ENCODE assay signal across 7 cellular contexts in the genomic region with DNA sequence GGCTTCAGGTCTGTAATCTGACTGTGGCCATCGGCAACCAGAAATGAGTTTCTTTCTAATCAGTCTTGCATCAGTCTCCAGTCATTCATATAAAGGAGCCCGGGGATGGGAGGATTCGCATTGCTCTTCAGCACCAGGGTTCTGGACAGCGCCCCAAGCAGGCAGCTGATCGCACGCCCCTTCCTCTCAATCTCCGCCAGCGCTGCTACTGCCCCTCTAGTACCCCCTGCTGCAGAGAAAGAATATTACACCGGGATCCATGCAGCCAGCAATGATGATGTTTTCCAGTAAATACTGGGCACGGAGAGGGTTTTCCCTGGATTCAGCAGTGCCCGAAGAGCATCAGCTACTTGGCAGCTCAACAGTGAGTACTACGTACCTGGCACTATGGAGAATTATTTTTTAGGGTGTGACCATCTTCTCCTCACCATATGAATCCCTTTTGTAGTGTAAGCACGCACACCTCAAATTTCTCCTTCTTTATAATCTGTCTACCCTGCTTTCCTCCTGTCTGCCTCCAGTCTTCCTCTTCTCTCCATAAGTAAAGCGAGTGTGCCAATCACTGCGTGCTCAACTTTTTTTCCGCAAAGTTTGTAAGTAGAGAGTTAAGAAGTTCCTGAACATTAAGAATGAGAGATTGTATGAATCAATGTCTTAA. TPM values are rescaled to one million over a fixed set of nuclear protein-coding genes. Genes with fewer than 3 reads are reported as not detected.
DNase-seq lines count a peak whose midpoint lies in the region; ATAC-seq and TF ChIP-seq lines count a peak whose summit lies in the region.

A gene (plus strand): TSS at position 118 of the 658 bp plus-strand sequence. CDS start 142 bp downstream, at position 260.

- no peak within 1 kb of the TSS for H3K4me3 Mint-ChIP-seq in osteocyte (ENCODE audit: unreplicated experiment)

- no peaks in the 10 kb centered on the region for H3K9me3 Mint-ChIP-seq in osteocyte (ENCODE audit: unreplicated experiment)

- H3K4me3 ChIP-seq in fibroblast of mammary gland (ENCODE audit: control insufficient read depth, low read depth, low read length), result no peak within 1 kb of the TSS

- DNase-seq in GM13977 (ENCODE audit: low spot score), result peak; percentile 17
- peak; percentile 62 for DNase-seq in NCI-H446 treated with DMSO at 0.1 percent for 48 hours (lab: John Stamatoyannopoulos, UW)
- DNase-seq in activated CD4-positive, alpha-beta T cell treated with anti-CD3 and anti-CD28 coated beads, Interleukin-2, amount 50 U/mL, for 1 hour, result peak; percentile 38
- DNase-seq in fibroblast of mammary gland (ENCODE audit: low read depth), result peak; percentile 50
- peak; percentile 89 for DNase-seq in osteocyte (ENCODE audit: extremely low spot score, unreplicated experiment)

- H3K27ac Mint-ChIP-seq in osteocyte (ENCODE audit: unreplicated experiment), result no peak within 1 kb of the TSS

- in situ Hi-C loops in GM13977 (cut with MboI; ENCODE audit: low pct_unique_long_range_greater_than_20kb, low sequenced_read_pairs, unreplicated experiment), result no loop called here

- H3K4me1 Mint-ChIP-seq in osteocyte (ENCODE audit: unreplicated experiment), result no peaks in the 10 kb centered on the region

- ATAC-seq in HG02970 (IDR thresholded peaks at IDR 0.05; ENCODE audit: low FRiP score, unreplicated experiment), result peak; percentile 62
- ATAC-seq in GM21619 (IDR thresholded peaks at IDR 0.05; ENCODE audit: unreplicated experiment), result no peak

- H3K27me3 Mint-ChIP-seq in osteocyte (ENCODE audit: unreplicated experiment), result peaks cover 76% of the 10 kb centered on the region

- no peaks in the 10 kb centered on the region for H3K36me3 Mint-ChIP-seq in osteocyte (ENCODE audit: unreplicated experiment)

- TF ChIP-seq CTCF in GM13977 (IDR thresholded peaks at IDR 0.05; ENCODE audit: extremely low read depth, insufficient read depth, missing control alignments) (peak; percentile 61), fibroblast of mammary gland (conservative IDR thresholded peaks at IDR 0.05; ENCODE audit: control insufficient read depth, insufficient read depth, low read depth, low read length) (peak; percentile 58), osteocyte (IDR thresholded peaks at IDR 0.05) (peak; percentile 71)

RNA-seq across cellular contexts. Expression of the gene that starts here (rescaled TPM):
- total RNA-seq in osteocyte, result not detected in 2 replicates

Comparison
In these comparisons a context has a peak if more than half of its experiments do, and no peak if none do; other contexts are left out.
1. Peak in DNase-seq in osteocyte; RNA of the gene not detected or under 1 TPM.
2. DNase-seq: peak in every context shown above with its lines; median percentile 89 in osteocyte; 62 in NCI-H446 treated with DMSO at 0.1 percent for 48 hours; 50 in fibroblast of mammary gland; 38 in activated CD4-positive, alpha-beta T cell treated with anti-CD3 and anti-CD28 coated beads, Interleukin-2, amount 50 U/mL, for 1 hour; 17 in GM13977.